8 cellular contexts compared by ENCODE assay signal in genomic region chr6:111259089-111259831, GRCh38.
DNase-seq lines count a peak whose midpoint lies in the region; ATAC-seq, FAIRE-seq and TF ChIP-seq lines count a peak whose summit lies in the region.

No MANE protein-coding gene starts in this region.

- H3K27ac ChIP-seq in pancreas = peak overlapping the region; percentile 84 to 95 (median 90)
- H3K27ac ChIP-seq in transverse colon = peak overlapping the region; percentile 95 to 96 (median 96)

- peak; percentile 61 for FAIRE-seq in pancreas (lab: Jason Lieb, UNC)

- H3K4me3 Mint-ChIP-seq in activated naive CD8-positive, alpha-beta T cell treated with anti-CD3 and anti-CD28 coated beads for 36 hours = peak overlapping the region; percentile 82

- H3K4me1 Mint-ChIP-seq in activated naive CD8-positive, alpha-beta T cell treated with anti-CD3 and anti-CD28 coated beads for 36 hours = peaks cover 35% of the 10 kb centered on the region

- ATAC-seq in HG02610 (IDR thresholded peaks at IDR 0.05; ENCODE audit: unreplicated experiment) = peak; percentile 99
- ATAC-seq in SK-N-SH treated with all-trans-retinoic acid at 6 μM for 48 hours = peak; percentile 93
- peak; percentile 99 for ATAC-seq in Right ventricle myocardium superior (ENCODE audit: poor library complexity)
- peak; percentile 97 to 99 (median 98) for ATAC-seq in pancreas

- in situ Hi-C loops in transverse colon (cut with MboI; ENCODE audit: low pct_ligation_motif_present in 1 of 4, low pct_unique_long_range_greater_than_20kb in 1 of 4, low sequenced_read_pairs in 3 of 4) = loop anchor here in 3 of 4 donors (25.0 kb wide), 4 partner anchors 228 to 778 kb away; partner anchors contain the start of genes REV3L (in 1 of the 3) and TRAF3IP2 (in 1 of the 3)

- WGBS in pancreas, 2 donors = 1% methylated on average over 58 to 59 of the region's 59 CpGs
- WGBS in transverse colon (ENCODE audit: low coverage in 1 of 2), 2 donors = 1 to 2% methylated on average over 7 to 54 of the region's 59 CpGs

- peak; percentile 97 for DNase-seq in NCI-H1092 (lab: John Stamatoyannopoulos, UW)
- peak; percentile 97 for DNase-seq in activated naive CD8-positive, alpha-beta T cell treated with anti-CD3 and anti-CD28 coated beads for 36 hours
- DNase-seq in Right ventricle myocardium superior = peak; percentile 99
- peak; percentile 99 for DNase-seq in pancreas
- DNase-seq in transverse colon = peak; percentile 99

- H3K4me3 ChIP-seq in pancreas (peak overlapping the region; percentile 39 to 92 (median 76)), transverse colon (peak overlapping the region; percentile 57 to 87 (median 68))

- peaks cover 12% of the 10 kb centered on the region for H3K36me3 Mint-ChIP-seq in activated naive CD8-positive, alpha-beta T cell treated with anti-CD3 and anti-CD28 coated beads for 36 hours

- H3K27me3 ChIP-seq in pancreas (no peaks in the 10 kb centered on the region), transverse colon (no peaks in the 10 kb centered on the region)

- H3K9me3 ChIP-seq in pancreas = no peaks in the 10 kb centered on the region
- H3K9me3 ChIP-seq in transverse colon = no peaks in the 10 kb centered on the region

- intact Hi-C loops in Right ventricle myocardium superior (cut with DNase I) (no loop called here), pancreas (cut with DNase I) (loop anchor here in 1 of 3 donors (10.0 kb wide), 1 partner anchor 366 kb away; no protein-coding TSS in a partner anchor), transverse colon (cut with DNase I; ENCODE audit: low total_unique reads) (no loop called here)

- peaks cover 0 to 9% (median 5%) of the 10 kb centered on the region in 3 donors for H3K4me1 ChIP-seq in pancreas
- peaks cover 9 to 26% (median 13%) of the 10 kb centered on the region in 4 donors for H3K4me1 ChIP-seq in transverse colon

- TF ChIP-seq EP300 in transverse colon (IDR thresholded peaks at IDR 0.05; ENCODE audit: low read depth) = no peak

- H3K27me3 Mint-ChIP-seq in activated naive CD8-positive, alpha-beta T cell treated with anti-CD3 and anti-CD28 coated beads for 36 hours = no peaks in the 10 kb centered on the region

- no peaks in the 10 kb centered on the region for H3K9me3 Mint-ChIP-seq in activated naive CD8-positive, alpha-beta T cell treated with anti-CD3 and anti-CD28 coated beads for 36 hours

- TF ChIP-seq CTCF in GM12801 (IDR thresholded peaks at IDR 0.05; ENCODE audit: extremely low read depth, insufficient read length) = peak; percentile 60
- peak; percentile 92 to 95 (median 94) for TF ChIP-seq CTCF in pancreas (IDR thresholded peaks at IDR 0.05)
- TF ChIP-seq CTCF in transverse colon (IDR thresholded peaks at IDR 0.05) = peak; percentile 90 to 99 (median 94)

- peak; percentile 72 for TF ChIP-seq POLR2A in transverse colon (IDR thresholded peaks at IDR 0.05)

- H3K36me3 ChIP-seq in pancreas (no peaks in the 10 kb centered on the region), transverse colon (no peaks in the 10 kb centered on the region)

- H3K27ac Mint-ChIP-seq in activated naive CD8-positive, alpha-beta T cell treated with anti-CD3 and anti-CD28 coated beads for 36 hours = peak overlapping the region; percentile 70

TF ChIP-seq in SK-N-SH treated with all-trans-retinoic acid at 6 μM for 48 hours, 23 proteins besides CTCF, POLR2A, EP300 and RAD21:
- TF ChIP-seq GLIS3 (CRISPR knock-in tag; IDR thresholded peaks at IDR 0.05) = 0 out of 2 replicates have a peak, but pooled peaks have one; percentile 56
- peak; percentile 29; the same call in 1 of the 2 replicates for TF ChIP-seq TSHZ2 (CRISPR knock-in tag; IDR thresholded peaks at IDR 0.05)
- TF ChIP-seq ZC3H10 (CRISPR knock-in tag; IDR thresholded peaks at IDR 0.05) = no peak
- TF ChIP-seq CSRNP3 (CRISPR knock-in tag; IDR thresholded peaks at IDR 0.05) = no peak

Comparison
In these comparisons a context has a peak if more than half of its experiments do, and no peak if none do; other contexts are left out.
1. Peak in every context shown above with its lines: DNase-seq, ATAC-seq, H3K4me3 ChIP-seq and H3K27ac ChIP-seq.